In the genomic region with DNA sequence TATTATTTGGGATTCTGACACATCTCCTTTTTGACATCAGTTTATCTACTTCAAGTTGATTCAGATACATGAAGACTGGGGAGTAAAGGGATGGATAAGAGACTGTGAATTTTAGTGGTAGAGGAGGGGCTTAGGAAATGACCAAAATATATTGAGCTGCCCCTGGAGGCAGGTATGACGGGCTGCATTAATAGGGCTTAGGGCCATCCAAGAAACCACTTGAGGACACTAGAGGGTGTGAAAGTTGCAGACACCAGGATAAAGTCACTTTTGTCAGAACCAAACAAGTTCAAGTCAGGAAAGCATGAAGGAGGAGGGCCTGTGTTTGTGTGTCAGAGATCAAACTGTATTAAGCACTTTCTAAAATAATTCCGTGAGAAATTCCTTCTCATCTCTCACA, we compare ENCODE assay signal across 12 cellular contexts.
DNase-seq lines count a peak whose midpoint lies in the region; ATAC-seq, FAIRE-seq and TF ChIP-seq lines count a peak whose summit lies in the region.
"Had no signal": no experiment of that assay in that cellular context is flagged by ENCODE, and none has a peak within 500 bp of the region (broad histone marks: within the 10 kb centered on the region; RNA-seq: fewer than 3 reads in every experiment).

No MANE protein-coding gene starts in this region.

- DNase-seq in GM06990 (ENCODE audit: extremely low read depth, insufficient read length) = no peak
- DNase-seq in LNCaP clone FGC (ENCODE audit: low read depth) = no peak
- DNase-seq in colonic mucosa = no peak
- no peak for DNase-seq in mucosa of descending colon
- DNase-seq in CD4-positive, alpha-beta T cell = no peak
- no peak for DNase-seq in psoas muscle
- no peak for DNase-seq in kidney
- no peak for DNase-seq in effector CD8-positive, alpha-beta T cell (lab: John Stamatoyannopoulos, UW)
- DNase-seq: gastrocnemius medialis, naive B cell had no signal

- CTCF ChIA-PET in CD4-positive, alpha-beta T cell (lab: Charles Lee) = no interaction called here

- H3K27me3 Mint-ChIP-seq in CD4-positive, alpha-beta T cell = no peaks in the 10 kb centered on the region
- H3K27me3 Mint-ChIP-seq: naive B cell had no signal

- H3K9me3 Mint-ChIP-seq in CD4-positive, alpha-beta T cell = no peaks in the 10 kb centered on the region

- FAIRE-seq in kidney (lab: Jason Lieb, UNC) = no peak
- FAIRE-seq: astrocyte had no signal

- H3K27me3 ChIP-seq in GM06990 (replicated peaks; ENCODE audit: control insufficient read depth, insufficient read depth, low read length) (no peaks in the 10 kb centered on the region; the same call in 1 of the 2 replicates), colonic mucosa (no peaks in the 10 kb centered on the region), psoas muscle (ENCODE audit: insufficient read depth in 3 of 3, low read length in 2 of 3) (no peaks in the 10 kb centered on the region)
- no peaks in the 10 kb centered on the region for H3K27me3 ChIP-seq in CD4-positive, alpha-beta T cell (ENCODE audit: control insufficient read depth, insufficient read depth, low read length)
- H3K27me3 ChIP-seq: gastrocnemius medialis, SJSA1 had no signal

- intact Hi-C loops in colonic mucosa (cut with DNase I) = no loop called here
- intact Hi-C loops in mucosa of descending colon (cut with DNase I, micrococcal nuclease) = no loop called here
- intact Hi-C loops in CD4-positive, alpha-beta T cell (cut with DNase I, micrococcal nuclease) = no loop called here
- intact Hi-C loops in psoas muscle (cut with DNase I) = loop anchor here in 1 of 2 donors (10.0 kb wide), 1 partner anchor 703 kb away; no protein-coding TSS in a partner anchor
- intact Hi-C loops in kidney (cut with DNase I) = no loop called here

- POLR2A ChIA-PET in CD4-positive, alpha-beta T cell (lab: Charles Lee) = no interaction called here

- no peak overlapping the region for H3K27ac Mint-ChIP-seq in CD4-positive, alpha-beta T cell

- no peaks in the 10 kb centered on the region for H3K4me1 Mint-ChIP-seq in CD4-positive, alpha-beta T cell (ENCODE audit: low read depth)
- H3K4me1 Mint-ChIP-seq: naive B cell had no signal

- H3K9ac ChIP-seq in colonic mucosa (ENCODE audit: low read depth in 2 of 2, low read length in 2 of 2) (no peak overlapping the region), kidney (ENCODE audit: low read length in 2 of 2) (no peak overlapping the region)

- 36 to 45% (median 39%) methylated on average over 2 of the region's 2 CpGs for WGBS in psoas muscle, 3 donors

- no peaks in the 10 kb centered on the region for H3K36me3 Mint-ChIP-seq in CD4-positive, alpha-beta T cell (ENCODE audit: low read depth)
- H3K36me3 Mint-ChIP-seq: naive B cell had no signal

- H3K4me3 Mint-ChIP-seq in CD4-positive, alpha-beta T cell = no peak overlapping the region
- H3K4me3 Mint-ChIP-seq: naive B cell had no signal

- ATAC-seq in mucosa of descending colon = peak; percentile 47
- no peak for ATAC-seq in CD4-positive, alpha-beta T cell (ENCODE audit: poor library complexity)
- ATAC-seq in psoas muscle = no peak
- ATAC-seq: gastrocnemius medialis had no signal

- no peak overlapping the region for H3K27ac ChIP-seq in colonic mucosa
- H3K27ac ChIP-seq in CD4-positive, alpha-beta T cell (ENCODE audit: low read depth, low read length) = no peak overlapping the region
- H3K27ac ChIP-seq in psoas muscle = no peak overlapping the region
- H3K27ac ChIP-seq in kidney (ENCODE audit: low read depth in 2 of 2, low read length in 2 of 2) = no peak overlapping the region
- H3K27ac ChIP-seq: gastrocnemius medialis, SJSA1 had no signal

- no peaks in the 10 kb centered on the region for H3K9me3 ChIP-seq in colonic mucosa
- no peaks in the 10 kb centered on the region for H3K9me3 ChIP-seq in mucosa of descending colon
- no peaks in the 10 kb centered on the region for H3K9me3 ChIP-seq in CD4-positive, alpha-beta T cell (ENCODE audit: control insufficient read depth, low read length)
- no peaks in the 10 kb centered on the region for H3K9me3 ChIP-seq in psoas muscle
- no peaks in the 10 kb centered on the region for H3K9me3 ChIP-seq in kidney (ENCODE audit: control insufficient read depth in 1 of 2, low read length in 2 of 2)
- H3K9me3 ChIP-seq: gastrocnemius medialis, SJSA1 had no signal

- H3K36me3 ChIP-seq in GM06990 (ENCODE audit: control insufficient read depth, insufficient read depth, low read length) = no peaks in the 10 kb centered on the region
- H3K36me3 ChIP-seq in colonic mucosa = no peaks in the 10 kb centered on the region
- H3K36me3 ChIP-seq in mucosa of descending colon (ENCODE audit: low read depth) = no peaks in the 10 kb centered on the region
- H3K36me3 ChIP-seq in psoas muscle (ENCODE audit: insufficient read depth in 1 of 2, low read depth in 1 of 2) = no peaks in the 10 kb centered on the region
- no peaks in the 10 kb centered on the region for H3K36me3 ChIP-seq in kidney (ENCODE audit: control insufficient read depth in 1 of 2, insufficient read depth in 2 of 2, low read length in 2 of 2)
- H3K36me3 ChIP-seq: gastrocnemius medialis, SJSA1 had no signal

- H3K4me1 ChIP-seq in colonic mucosa = no peaks in the 10 kb centered on the region
- no peaks in the 10 kb centered on the region for H3K4me1 ChIP-seq in mucosa of descending colon (ENCODE audit: low read depth)
- H3K4me1 ChIP-seq in psoas muscle = no peaks in the 10 kb centered on the region
- H3K4me1 ChIP-seq in kidney (ENCODE audit: control insufficient read depth in 1 of 2, insufficient read depth in 1 of 2, low read depth in 1 of 2, low read length in 2 of 2) = no peaks in the 10 kb centered on the region
- H3K4me1 ChIP-seq: gastrocnemius medialis, SJSA1 had no signal

- TF ChIP-seq CTCF in GM06990 (IDR thresholded peaks at IDR 0.05; ENCODE audit: insufficient read depth, low read length, poor library complexity, severe bottlenecking) (peak; percentile 1), LNCaP clone FGC (IDR thresholded peaks at IDR 0.05; ENCODE audit: control insufficient read depth, extremely low read depth, insufficient read depth) (peak; percentile 50), colonic mucosa (IDR thresholded peaks at IDR 0.05) (peak; percentile 19), mucosa of descending colon (IDR thresholded peaks at IDR 0.05) (no peak), psoas muscle (IDR thresholded peaks at IDR 0.05) (no peak), kidney (IDR thresholded peaks at IDR 0.05; ENCODE audit: borderline replicate concordance, extremely low read depth, insufficient read depth) (no peak)
- no peak for TF ChIP-seq CTCF in CD4-positive, alpha-beta T cell (IDR thresholded peaks at IDR 0.05)

- H3K4me3 ChIP-seq in GM06990 (replicated peaks; ENCODE audit: low read depth, low read length) (no peak overlapping the region), LNCaP clone FGC (ENCODE audit: low read depth, low read length) (no peak overlapping the region), colonic mucosa (no peak overlapping the region), mucosa of descending colon (no peak overlapping the region), psoas muscle (no peak overlapping the region), kidney (ENCODE audit: low read length in 2 of 2) (no peak overlapping the region)
- H3K4me3 ChIP-seq: gastrocnemius medialis, SJSA1 had no signal

Comparison
In these comparisons a context has a peak if more than half of its experiments do, and no peak if none do; other contexts are left out.
1. CTCF ChIP-seq: peak in GM06990 (single experiment), LNCaP clone FGC (single experiment) and colonic mucosa (single experiment); none in mucosa of descending colon (single experiment), CD4-positive, alpha-beta T cell (single experiment), psoas muscle (single experiment) and kidney (single experiment).